ENCODE assay signal across 1 cellular context in the genomic region with DNA sequence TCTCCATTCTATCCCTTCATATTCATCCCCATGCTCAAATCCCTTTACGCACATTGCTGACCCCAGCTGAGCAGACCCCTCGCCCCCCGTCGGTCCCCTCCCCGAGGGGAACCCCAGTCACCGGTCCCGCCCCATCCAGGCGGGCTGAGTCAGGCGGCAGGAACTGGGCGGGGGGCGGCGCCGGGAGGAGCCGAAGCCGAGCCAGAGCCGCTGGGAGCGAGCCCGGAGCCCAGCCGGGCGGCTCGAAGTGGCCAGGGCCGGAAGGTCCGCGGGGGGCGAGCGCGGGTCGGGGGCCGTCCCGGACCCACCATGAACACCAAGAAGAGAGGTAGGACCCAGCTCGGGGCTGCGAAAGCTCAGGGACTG.
TF ChIP-seq lines count a peak whose summit lies in the region.

No MANE protein-coding gene starts in this region.

TF ChIP-seq in H1, 55 proteins besides CTCF, POLR2A, EP300 and RAD21:
- TF ChIP-seq PHF8 (conservative IDR thresholded peaks at IDR 0.05; ENCODE audit: low read depth, low read length) (0 out of 2 replicates have a peak, but pooled peaks have one; percentile 22), BRCA1 (IDR thresholded peaks at IDR 0.05; ENCODE audit: low read depth, low read length) (no peak)
